Comparison of ENCODE assay signal across 2 cellular contexts in the genomic region with DNA sequence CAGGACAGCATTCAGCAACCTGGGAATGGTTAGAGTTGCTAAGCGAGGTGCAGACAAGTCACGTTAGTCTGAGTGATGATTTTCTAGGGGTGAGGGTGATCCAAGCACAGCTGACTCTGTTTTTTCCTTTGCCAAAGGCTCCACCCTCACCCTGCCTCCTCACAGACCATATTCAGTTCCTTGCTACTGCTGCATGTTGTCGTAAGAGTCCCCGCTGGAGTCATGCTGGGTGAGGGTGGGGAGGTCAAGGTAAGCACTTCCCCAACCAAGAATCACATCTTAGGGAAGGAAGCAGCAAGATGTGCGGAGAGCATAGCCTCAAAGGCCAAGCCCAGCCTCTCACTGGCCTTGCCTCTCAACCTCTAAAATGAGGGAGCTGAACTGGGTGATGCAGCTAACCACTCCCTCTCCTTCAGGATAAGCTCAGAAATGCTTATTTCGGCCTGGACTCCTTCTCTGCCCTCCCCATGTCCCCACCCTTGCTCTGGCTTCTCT.
TF ChIP-seq lines count a peak whose summit lies in the region.

No MANE protein-coding gene starts in this region.

TF ChIP-seq in liver, 16 proteins besides CTCF, POLR2A, EP300 and RAD21 (continued from another document):
- TF ChIP-seq, protein P1, sequence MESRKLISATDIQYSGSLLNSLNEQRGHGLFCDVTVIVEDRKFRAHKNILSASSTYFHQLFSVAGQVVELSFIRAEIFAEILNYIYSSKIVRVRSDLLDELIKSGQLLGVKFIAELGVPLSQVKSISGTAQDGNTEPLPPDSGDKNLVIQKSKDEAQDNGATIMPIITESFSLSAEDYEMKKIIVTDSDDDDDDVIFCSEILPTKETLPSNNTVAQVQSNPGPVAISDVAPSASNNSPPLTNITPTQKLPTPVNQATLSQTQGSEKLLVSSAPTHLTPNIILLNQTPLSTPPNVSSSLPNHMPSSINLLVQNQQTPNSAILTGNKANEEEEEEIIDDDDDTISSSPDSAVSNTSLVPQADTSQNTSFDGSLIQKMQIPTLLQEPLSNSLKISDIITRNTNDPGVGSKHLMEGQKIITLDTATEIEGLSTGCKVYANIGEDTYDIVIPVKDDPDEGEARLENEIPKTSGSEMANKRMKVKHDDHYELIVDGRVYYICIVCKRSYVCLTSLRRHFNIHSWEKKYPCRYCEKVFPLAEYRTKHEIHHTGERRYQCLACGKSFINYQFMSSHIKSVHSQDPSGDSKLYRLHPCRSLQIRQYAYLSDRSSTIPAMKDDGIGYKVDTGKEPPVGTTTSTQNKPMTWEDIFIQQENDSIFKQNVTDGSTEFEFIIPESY (IDR thresholded peaks at IDR 0.05), result no peak
TF ChIP-seq in liver: peak in this region for 1.

TF ChIP-seq in HepG2, 621 proteins besides CTCF, POLR2A, EP300 and RAD21 (continued from another document):
- TF ChIP-seq AKNA (CRISPR knock-in tag; IDR thresholded peaks at IDR 0.05; ENCODE audit: borderline replicate concordance), result no peak
- no peak for TF ChIP-seq TARDBP (CRISPR knock-in tag; IDR thresholded peaks at IDR 0.05)
- TF ChIP-seq THAP8 (CRISPR knock-in tag; IDR thresholded peaks at IDR 0.05; ENCODE audit: borderline replicate concordance), result no peak
- TF ChIP-seq ZNF253 (CRISPR knock-in tag; IDR thresholded peaks at IDR 0.05; ENCODE audit: borderline replicate concordance), result no peak
- TF ChIP-seq, protein P2, sequence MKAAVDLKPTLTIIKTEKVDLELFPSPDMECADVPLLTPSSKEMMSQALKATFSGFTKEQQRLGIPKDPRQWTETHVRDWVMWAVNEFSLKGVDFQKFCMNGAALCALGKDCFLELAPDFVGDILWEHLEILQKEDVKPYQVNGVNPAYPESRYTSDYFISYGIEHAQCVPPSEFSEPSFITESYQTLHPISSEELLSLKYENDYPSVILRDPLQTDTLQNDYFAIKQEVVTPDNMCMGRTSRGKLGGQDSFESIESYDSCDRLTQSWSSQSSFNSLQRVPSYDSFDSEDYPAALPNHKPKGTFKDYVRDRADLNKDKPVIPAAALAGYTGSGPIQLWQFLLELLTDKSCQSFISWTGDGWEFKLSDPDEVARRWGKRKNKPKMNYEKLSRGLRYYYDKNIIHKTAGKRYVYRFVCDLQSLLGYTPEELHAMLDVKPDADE (CRISPR knock-in tag; IDR thresholded peaks at IDR 0.05), result no peak
